In genomic region chr19:50337041-50337440, GRCh38 we compare ENCODE assay signal across 6 cellular contexts. TPM values are rescaled to one million over a fixed set of nuclear protein-coding genes. Genes with fewer than 3 reads are reported as not detected.
"Had no signal": no experiment of that assay in that cellular context is flagged by ENCODE, and none has a peak within 500 bp of the region (broad histone marks: within the 10 kb centered on the region; RNA-seq: fewer than 3 reads in every experiment).

No MANE protein-coding gene starts in this region.

RNA-seq across cellular contexts. Expression of gene KCNC3, which starts 7.9 kb away (rescaled TPM):
- total RNA-seq: HT1080, IMR-90, M059J, SJSA1 had no signal

RNA-seq across cellular contexts. Expression of gene NAPSA, which starts 28.4 kb away (rescaled TPM):
- total RNA-seq: HepG2, HT1080, IMR-90, NCI-H460, SJSA1 had no signal
